Comparison of ENCODE assay signal across 11 cellular contexts in the genomic region with DNA sequence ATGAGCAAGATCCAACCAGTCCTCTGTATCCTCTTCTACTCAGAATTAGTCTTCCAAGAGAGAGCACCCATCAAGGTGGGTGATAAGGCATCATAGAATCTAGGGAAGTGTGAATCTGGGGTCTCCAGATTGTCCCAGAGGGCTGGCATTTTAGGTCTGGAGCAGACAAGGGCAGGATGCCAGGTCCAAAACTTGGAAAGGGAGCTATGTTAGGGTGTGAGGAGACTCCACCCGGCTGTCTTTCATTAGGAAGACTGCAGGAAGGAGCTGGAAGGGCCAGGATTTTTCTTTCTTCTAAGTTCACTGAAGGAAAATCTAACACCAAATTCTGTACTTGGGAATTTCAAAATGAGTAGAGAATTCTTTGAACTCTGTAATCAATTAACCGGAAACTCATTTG.
DNase-seq lines count a peak whose midpoint lies in the region; ATAC-seq and TF ChIP-seq lines count a peak whose summit lies in the region.
"Had no signal": no experiment of that assay in that cellular context is flagged by ENCODE, and none has a peak within 500 bp of the region (broad histone marks: within the 10 kb centered on the region; RNA-seq: fewer than 3 reads in every experiment).

No MANE protein-coding gene starts in this region.

- peaks cover 32% of the 10 kb centered on the region for H3K4me1 Mint-ChIP-seq in T-helper 1 cell treated with Interleukin-12 subunit alpha and Interleukin-12 subunit beta and Interleukin-4 antibody, amounts not matched to agents 30 μg/mL and 1 μg/mL, for 36 hours (ENCODE audit: low read depth)

- H3K27me3 ChIP-seq in adipocyte (replicated peaks; ENCODE audit: control insufficient read depth, insufficient read depth, low read length): no peaks in the 10 kb centered on the region
- no peaks in the 10 kb centered on the region for H3K27me3 ChIP-seq in left lung
- no peaks in the 10 kb centered on the region for H3K27me3 ChIP-seq in testis

- H3K27ac Mint-ChIP-seq in T-helper 1 cell treated with Interleukin-12 subunit alpha and Interleukin-12 subunit beta and Interleukin-4 antibody, amounts not matched to agents 30 μg/mL and 1 μg/mL, for 36 hours: peak overlapping the region; percentile 14

- H3K9ac ChIP-seq in adipocyte (ENCODE audit: low read length): peak overlapping the region; percentile 13

- H3K36me3 ChIP-seq in adipocyte (ENCODE audit: control insufficient read depth, insufficient read depth, low read length, severe bottlenecking) (no peaks in the 10 kb centered on the region), left lung (peaks cover 0 to 4% of the 10 kb centered on the region in 2 donors), testis (ENCODE audit: low read depth, missing control alignments) (no peaks in the 10 kb centered on the region)

- no peaks in the 10 kb centered on the region for H3K9me3 Mint-ChIP-seq in T-helper 1 cell treated with Interleukin-12 subunit alpha and Interleukin-12 subunit beta and Interleukin-4 antibody, amounts not matched to agents 30 μg/mL and 1 μg/mL, for 36 hours
- H3K9me3 Mint-ChIP-seq: naive thymus-derived CD8-positive, alpha-beta T cell had no signal

- peaks cover 15% of the 10 kb centered on the region for H3K36me3 Mint-ChIP-seq in T-helper 1 cell treated with Interleukin-12 subunit alpha and Interleukin-12 subunit beta and Interleukin-4 antibody, amounts not matched to agents 30 μg/mL and 1 μg/mL, for 36 hours (ENCODE audit: low read depth)

- H3K27me3 Mint-ChIP-seq in T-helper 1 cell treated with Interleukin-12 subunit alpha and Interleukin-12 subunit beta and Interleukin-4 antibody, amounts not matched to agents 30 μg/mL and 1 μg/mL, for 36 hours (ENCODE audit: low read depth): no peaks in the 10 kb centered on the region
- H3K27me3 Mint-ChIP-seq: naive thymus-derived CD8-positive, alpha-beta T cell had no signal

- H3K4me3 ChIP-seq in adipocyte (ENCODE audit: low read length): no peak overlapping the region
- no peak overlapping the region for H3K4me3 ChIP-seq in left lung
- no peak overlapping the region for H3K4me3 ChIP-seq in testis
- H3K4me3 ChIP-seq: skin epidermis had no signal

- H3K9me3 ChIP-seq in adipocyte (ENCODE audit: control insufficient read depth, low read length) (no peaks in the 10 kb centered on the region), left lung (no peaks in the 10 kb centered on the region), testis (no peaks in the 10 kb centered on the region)

- intact Hi-C loops in left lung (cut with DNase I) (no loop called here), testis (cut with DNase I; ENCODE audit: low total_unique reads) (no loop called here)

- DNase-seq in T-helper 1 cell (no peak), adipocyte (ENCODE audit: low read depth) (peak; percentile 47), left lung (no peak), testis (no peak), KBM-7 (no peak)
- no peak for DNase-seq in activated CD4-positive, alpha-beta T cell treated with anti-CD3 and anti-CD28 coated beads for 4 hours
- DNase-seq: activated gamma-delta T cell treated with Interleukin-2 at 50 U/mL for 16 hours; naive thymus-derived CD8-positive, alpha-beta T cell had no signal

- no peak for ATAC-seq in left lung
- no peak for ATAC-seq in GM18870 (IDR thresholded peaks at IDR 0.05; ENCODE audit: unreplicated experiment)
- ATAC-seq: naive thymus-derived CD8-positive, alpha-beta T cell had no signal

- in situ Hi-C loops in KBM-7 (cut with MboI; ENCODE audit: low pct_unique_long_range_greater_than_20kb, low sequenced_read_pairs): no loop called here

- WGBS in testis, 2 donors: 36 to 39% methylated on average over 2 of the region's 2 CpGs

- H3K4me3 Mint-ChIP-seq in T-helper 1 cell treated with Interleukin-12 subunit alpha and Interleukin-12 subunit beta and Interleukin-4 antibody, amounts not matched to agents 30 μg/mL and 1 μg/mL, for 36 hours: no peak overlapping the region

- TF ChIP-seq CTCF in left lung (IDR thresholded peaks at IDR 0.05) (no peak), testis (IDR thresholded peaks at IDR 0.05) (no peak)

- peaks cover 47% of the 10 kb centered on the region for H3K4me1 ChIP-seq in adipocyte (ENCODE audit: control insufficient read depth, insufficient read depth, low read length)
- peaks cover 34 to 65% of the 10 kb centered on the region in 2 donors for H3K4me1 ChIP-seq in left lung
- peaks cover 53% of the 10 kb centered on the region for H3K4me1 ChIP-seq in testis

- H3K27ac ChIP-seq in left lung (peak overlapping the region; percentile 8), testis (peak overlapping the region; percentile 92 to 95)

- no peak for TF ChIP-seq POLR2A in testis (IDR thresholded peaks at IDR 0.05)
